15 cellular contexts compared by ENCODE assay signal in the genomic region with DNA sequence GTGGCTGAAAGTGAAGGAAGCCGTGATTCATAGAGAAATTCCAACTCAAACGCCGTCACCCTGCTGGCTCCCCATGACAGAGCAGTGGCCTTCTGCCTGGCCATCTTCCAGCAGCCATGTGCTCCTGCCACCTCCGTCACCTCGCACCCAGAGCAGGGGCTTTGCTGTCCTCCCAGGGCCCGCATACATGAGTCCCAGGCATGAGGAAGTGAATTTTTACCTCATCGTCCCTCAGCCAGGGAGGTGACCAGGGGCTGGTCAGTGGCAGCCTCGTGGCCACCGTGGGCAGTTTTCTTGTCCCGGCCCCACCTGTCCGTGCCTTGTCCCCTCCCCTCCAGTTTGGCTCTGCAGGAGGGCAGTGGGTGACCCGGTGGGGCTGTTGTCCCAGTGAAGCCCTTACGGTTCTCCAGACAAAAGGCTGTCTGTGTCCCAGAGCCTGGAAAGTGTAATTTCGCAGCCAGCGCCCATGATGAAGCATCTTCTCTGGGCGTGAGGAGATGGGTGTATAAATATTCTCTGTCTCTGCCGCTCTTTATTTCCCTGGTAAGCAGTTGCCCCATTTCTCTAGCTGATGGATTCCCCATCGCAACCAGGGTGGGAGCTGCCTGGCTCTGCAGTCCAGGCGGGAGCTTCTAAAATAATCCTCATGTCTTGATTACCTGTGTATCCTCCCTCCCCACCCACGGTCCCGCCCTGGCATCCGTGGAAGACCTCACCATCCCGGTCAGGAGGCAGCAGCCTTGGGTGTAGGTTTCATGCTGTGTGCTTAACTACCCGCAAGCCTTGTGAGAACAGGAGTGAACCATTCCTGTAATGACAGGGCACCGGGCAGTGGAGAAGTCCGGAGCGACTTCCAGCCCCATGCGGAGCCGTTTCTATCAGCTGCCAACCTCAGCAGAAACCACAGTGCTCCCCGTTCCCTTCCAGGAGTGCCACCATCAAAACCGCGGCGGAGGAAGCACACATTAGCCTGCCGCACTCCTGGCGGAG.
DNase-seq lines count a peak whose midpoint lies in the region.
"Had no signal": no experiment of that assay in that cellular context is flagged by ENCODE, and none has a peak within 500 bp of the region (broad histone marks: within the 10 kb centered on the region; RNA-seq: fewer than 3 reads in every experiment).

No MANE protein-coding gene starts in this region.

- DNase-seq in NCI-H1417 (lab: John Stamatoyannopoulos, UW) (peak in 2 of 3 experiments; percentile 59 to 83), NCI-H1417 treated with DMSO at 0.1 percent for 48 hours (lab: John Stamatoyannopoulos, UW) (no peak), NCI-H2227 (lab: John Stamatoyannopoulos, UW; ENCODE audit: unreplicated experiment) (peak; percentile 39), cerebellar cortex (ENCODE audit: low spot score) (peak; percentile 58), trophoblast cell (peak; percentile 48 to 59), NCI-H526 treated with DMSO at 0.1 percent for 48 hours (lab: John Stamatoyannopoulos, UW) (no peak), NCI-H128 (lab: John Stamatoyannopoulos, UW; ENCODE audit: unreplicated experiment) (no peak)
- DNase-seq in stimulated activated CD4-positive, alpha-beta T cell treated with anti-CD3 and anti-CD28 coated beads, Interleukin-4, amount 100 ng/mL, for 1 hour = no peak
- DNase-seq: activated T-cell treated with anti-CD3 and anti-CD28 coated beads, Interleukin-2, amount 50 U/mL, for 48 hours; heart right ventricle; Kasumi-1; NCI-H524 treated with DMSO at 0.1 percent for 48 hours; SJCRH30; WERI-Rb-1 had no signal

- H2AFZ ChIP-seq in trophoblast cell (ENCODE audit: insufficient read depth, low read length, poor library complexity) = no peak overlapping the region

- no peak overlapping the region for H2AK5ac ChIP-seq in trophoblast cell (ENCODE audit: low read length)

- H2BK5ac ChIP-seq in trophoblast cell (ENCODE audit: low read depth, low read length, poor library complexity) = no peak overlapping the region

- H3K27ac ChIP-seq in trophoblast cell (ENCODE audit: low read depth, low read length) = no peak overlapping the region
- H3K27ac ChIP-seq: breast epithelium, SJCRH30, WERI-Rb-1 had no signal

- no peak overlapping the region for H3K4me3 ChIP-seq in trophoblast cell (ENCODE audit: low read depth, low read length)
- H3K4me3 ChIP-seq: breast epithelium, heart right ventricle, SJCRH30 had no signal

- H3K9ac ChIP-seq in trophoblast cell (ENCODE audit: low read length) = no peak overlapping the region

- H4K91ac ChIP-seq in trophoblast cell (ENCODE audit: low read depth, low read length) = no peak overlapping the region

- H3K4me1 ChIP-seq in trophoblast cell (ENCODE audit: control insufficient read depth in 1 of 2, insufficient read depth in 2 of 2, low read length in 2 of 2) = peaks cover 0 to 2% of the 10 kb centered on the region in 2 experiments
- H3K4me1 ChIP-seq: breast epithelium had no signal

- no peaks in the 10 kb centered on the region for H3K27me3 ChIP-seq in trophoblast cell (ENCODE audit: insufficient read depth, low read length)
- H3K27me3 ChIP-seq: breast epithelium, heart right ventricle, SJCRH30 had no signal

- no peaks in the 10 kb centered on the region for H3K9me3 ChIP-seq in trophoblast cell (ENCODE audit: insufficient read depth, low read depth, low read length)
- H3K9me3 ChIP-seq: breast epithelium, heart right ventricle, SJCRH30 had no signal

- H3K18ac ChIP-seq in trophoblast cell (ENCODE audit: low read length) = no peak overlapping the region

- peaks cover 8 to 10% of the 10 kb centered on the region in 2 experiments for H3K36me3 ChIP-seq in trophoblast cell (ENCODE audit: control insufficient read depth in 1 of 2, insufficient read depth in 2 of 2, low read length in 2 of 2)
- H3K36me3 ChIP-seq: breast epithelium, SJCRH30 had no signal

- no peaks in the 10 kb centered on the region for H3K79me2 ChIP-seq in trophoblast cell (ENCODE audit: control insufficient read depth, insufficient read depth, low read length, poor library complexity)

- H4K8ac ChIP-seq in trophoblast cell (ENCODE audit: low read depth, low read length) = no peak overlapping the region

- no peak overlapping the region for H3K23ac ChIP-seq in trophoblast cell (ENCODE audit: low read length)

- no CpG with 5 or more reads among the region's 35 CpGs for WGBS in trophoblast cell (ENCODE audit: extremely low coverage, insufficient coverage, insufficient read length)

- H2BK12ac ChIP-seq in trophoblast cell (ENCODE audit: low read length) = no peak overlapping the region

- no peak overlapping the region for H3K4ac ChIP-seq in trophoblast cell (ENCODE audit: low read depth, low read length)

- no peak overlapping the region for H3K14ac ChIP-seq in trophoblast cell (ENCODE audit: low read length)

- H3K4me2 ChIP-seq in trophoblast cell (ENCODE audit: low read length) = no peak overlapping the region

- no peak overlapping the region for H4K12ac ChIP-seq in trophoblast cell (ENCODE audit: low read depth, low read length)

- H2BK120ac ChIP-seq in trophoblast cell (ENCODE audit: insufficient read depth, low read length, poor library complexity) = no peak overlapping the region

- H3K79me1 ChIP-seq in trophoblast cell (ENCODE audit: low read length) = no peaks in the 10 kb centered on the region

Comparison
In these comparisons a context has a peak if more than half of its experiments do, and no peak if none do; other contexts are left out.
1. DNase-seq: peak in NCI-H1417 (2 of 3), NCI-H2227 (single experiment), cerebellar cortex (single experiment) and trophoblast cell (2 of 2); none in NCI-H1417 treated with DMSO at 0.1 percent for 48 hours (single experiment), stimulated activated CD4-positive, alpha-beta T cell treated with anti-CD3 and anti-CD28 coated beads, Interleukin-4, amount 100 ng/mL, for 1 hour (single experiment), NCI-H526 treated with DMSO at 0.1 percent for 48 hours (single experiment) and NCI-H128 (single experiment).